ENCODE assay signal across 10 cellular contexts in genomic region chr2:191171708-191172355, GRCh38. TPM values are rescaled to one million over a fixed set of nuclear protein-coding genes. Genes with fewer than 3 reads are reported as not detected.
A peak's percentile ranks its signal among the peaks of the same experiment; 100 is the strongest.
DNase-seq lines count a peak whose midpoint lies in the region; ATAC-seq and TF ChIP-seq lines count a peak whose summit lies in the region.
"Had no signal": no experiment of that assay in that cellular context is flagged by ENCODE, and none has a peak within 500 bp of the region (broad histone marks: within the 10 kb centered on the region; RNA-seq: fewer than 3 reads in every experiment).

No MANE protein-coding gene starts in this region.

- ATAC-seq in lung (ENCODE audit: insufficient read depth, low FRiP score) (peak; percentile 72), GM19324 (IDR thresholded peaks at IDR 0.05; ENCODE audit: low FRiP score, unreplicated experiment) (no peak), GM21529 (IDR thresholded peaks at IDR 0.05; ENCODE audit: unreplicated experiment) (no peak), HG03280 (IDR thresholded peaks at IDR 0.05; ENCODE audit: unreplicated experiment) (no peak)

- no peaks in the 10 kb centered on the region for H3K36me3 ChIP-seq in lung (ENCODE audit: control insufficient read depth in 2 of 2, insufficient read depth in 2 of 2, low read length in 2 of 2)
- H3K36me3 ChIP-seq: thyroid gland had no signal

- H3K9me3 ChIP-seq in lung (ENCODE audit: control insufficient read depth in 2 of 2, insufficient read depth in 1 of 2, low read length in 1 of 2): no peaks in the 10 kb centered on the region
- H3K9me3 ChIP-seq: thyroid gland had no signal

- H3K36me3 Mint-ChIP-seq in HFFc6 (ENCODE audit: low read depth) (no peaks in the 10 kb centered on the region), brain (no peaks in the 10 kb centered on the region)

- H3K4me1 ChIP-seq in lung (ENCODE audit: control insufficient read depth in 2 of 2, insufficient read depth in 2 of 2, low read length in 2 of 2): peaks cover 0 to 1% of the 10 kb centered on the region in 2 donors

- H3K27me3 ChIP-seq in lung (ENCODE audit: control insufficient read depth, insufficient read depth): no peaks in the 10 kb centered on the region
- H3K27me3 ChIP-seq: thyroid gland had no signal

- TF ChIP-seq CTCF in HFFc6 (IDR thresholded peaks at IDR 0.05): no peak
- no peak for TF ChIP-seq CTCF in brain (conservative IDR thresholded peaks at IDR 0.05)
- TF ChIP-seq CTCF in lung (IDR thresholded peaks at IDR 0.05; ENCODE audit: control extremely low read depth, extremely low read depth): no peak

- H3K4me3 ChIP-seq in lung: no peak overlapping the region
- H3K4me3 ChIP-seq: thyroid gland had no signal

- WGBS in lung, 2 donors: 53 to 77% methylated on average over 2 of the region's 2 CpGs

- H3K4me3 Mint-ChIP-seq in HFFc6 (peak overlapping the region; percentile 70), brain (peak overlapping the region in 1 of 5 experiments; percentile 33)

- H3K4me1 Mint-ChIP-seq in HFFc6 (ENCODE audit: low read depth): peaks cover 89% of the 10 kb centered on the region
- H3K4me1 Mint-ChIP-seq in brain: peaks cover 47% of the 10 kb centered on the region

- DNase-seq in AG08395 (ENCODE audit: low spot score): peak; percentile 87
- peak; percentile 100 for DNase-seq in HFFc6
- peak; percentile 42 for DNase-seq in lung (ENCODE audit: low spot score)
- DNase-seq in NCI-H526 (lab: John Stamatoyannopoulos, UW): no peak
- DNase-seq: thyroid gland had no signal

- no peaks in the 10 kb centered on the region for H3K9me3 Mint-ChIP-seq in HFFc6
- H3K9me3 Mint-ChIP-seq in brain: no peaks in the 10 kb centered on the region

- H3K27me3 Mint-ChIP-seq in HFFc6 (ENCODE audit: insufficient read depth) (no peaks in the 10 kb centered on the region; the same call in 1 of the 2 replicates), brain (no peaks in the 10 kb centered on the region)

- H3K27ac ChIP-seq in lung (ENCODE audit: low read depth in 1 of 2, low read length in 1 of 2): no peak overlapping the region
- H3K27ac ChIP-seq: thyroid gland had no signal

- peak overlapping the region; percentile 84 for H3K27ac Mint-ChIP-seq in HFFc6
- peak overlapping the region in 3 of 5 experiments; percentile 16 to 79 (median 73) for H3K27ac Mint-ChIP-seq in brain

RNA-seq across cellular contexts. Expression of gene STAT4, which starts 21.0 kb away (rescaled TPM):
- total RNA-seq in HFFc6 (2021; fragmentation: NEBNext Ultra II Directional; extraction: Animal tissue kit (Norgen Biotek cat#: 25700)): 1 to 10 TPM in 1 of 6 experiments, under 1 TPM in 5; 0.31 to 1.1 (median 0.47) TPM
- 2.0 TPM for polyA plus RNA-seq in brain (ENCODE audit: insufficient read depth, low read depth, low replicate concordance)
- 10 to 100 TPM in 1 of 2 donors, 1 to 10 TPM in 1; 4.6 to 11.5 TPM for total RNA-seq in lung
- 1 to 10 TPM; 2.5 to 6.7 TPM for polyA plus RNA-seq in lung
- total RNA-seq: HT-29 had no signal

Comparison
In these comparisons a context has a peak if more than half of its experiments do, and no peak if none do; other contexts are left out.
1. DNase-seq: peak in AG08395 (single experiment), HFFc6 (single experiment) and lung (single experiment); none in NCI-H526 (0 of 2).